In genomic region chr1:56416385-56416972, GRCh38 we compare ENCODE assay signal across 21 cellular contexts.
A peak's percentile ranks its signal among the peaks of the same experiment; 100 is the strongest.
DNase-seq lines count a peak whose midpoint lies in the region; ATAC-seq and TF ChIP-seq lines count a peak whose summit lies in the region.
"Had no signal": no experiment of that assay in that cellular context is flagged by ENCODE, and none has a peak within 500 bp of the region (broad histone marks: within the 10 kb centered on the region; RNA-seq: fewer than 3 reads in every experiment).

No MANE protein-coding gene starts in this region.

- CTCF ChIA-PET in CD8-positive, alpha-beta T cell (lab: Charles Lee), result no interaction called here

- no peaks in the 10 kb centered on the region for H3K9me3 Mint-ChIP-seq in CD8-positive, alpha-beta T cell
- H3K9me3 Mint-ChIP-seq: activated B cell treated with CpG ODN at 0.5 μM for 24 hours; activated T-helper 17 cell treated with anti-CD3 and anti-CD28 coated beads, Interleukin-2, amount 50 U/mL, for 72 hours had no signal

- H3K4me1 Mint-ChIP-seq in CD8-positive, alpha-beta T cell (ENCODE audit: low read depth), result no peaks in the 10 kb centered on the region
- H3K4me1 Mint-ChIP-seq: activated T-helper 17 cell treated with anti-CD3 and anti-CD28 coated beads, Interleukin-2, amount 50 U/mL, for 72 hours; immature natural killer cell had no signal

- no peaks in the 10 kb centered on the region for H3K27me3 ChIP-seq in WERI-Rb-1 (ENCODE audit: insufficient read depth, low read depth, severe bottlenecking)
- no peaks in the 10 kb centered on the region for H3K27me3 ChIP-seq in parathyroid adenoma (ENCODE audit: control insufficient read depth, insufficient read depth, low read length)
- H3K27me3 ChIP-seq in CD8-positive, alpha-beta T cell (ENCODE audit: insufficient read depth, low read length), result no peaks in the 10 kb centered on the region
- H3K27me3 ChIP-seq: adrenal gland, thyroid gland had no signal

- H3K27me3 Mint-ChIP-seq in CD8-positive, alpha-beta T cell (ENCODE audit: low read depth), result no peaks in the 10 kb centered on the region
- H3K27me3 Mint-ChIP-seq: activated B cell treated with CpG ODN at 0.5 μM for 24 hours had no signal

- H3K36me3 ChIP-seq in WERI-Rb-1, result no peaks in the 10 kb centered on the region
- no peaks in the 10 kb centered on the region for H3K36me3 ChIP-seq in parathyroid adenoma (ENCODE audit: control insufficient read depth, insufficient read depth, low read length)
- no peaks in the 10 kb centered on the region for H3K36me3 ChIP-seq in CD8-positive, alpha-beta T cell (ENCODE audit: insufficient read depth, low read length)
- H3K36me3 ChIP-seq: adrenal gland; BLaER1 treated with 17β-estradiol and CSF1 and Interleukin-3, amounts not matched to agents 10 nM and 100 nM; thyroid gland had no signal

- no peaks in the 10 kb centered on the region for H3K79me2 ChIP-seq in parathyroid adenoma

- TF ChIP-seq CTCF in WERI-Rb-1 (IDR thresholded peaks at IDR 0.05; ENCODE audit: low read depth, low read length), result 0 out of 2 replicates have a peak, but pooled peaks have one; percentile 10
- peak; percentile 11 for TF ChIP-seq CTCF in parathyroid adenoma (IDR thresholded peaks at IDR 0.05)
- TF ChIP-seq CTCF in CD8-positive, alpha-beta T cell (IDR thresholded peaks at IDR 0.05), result no peak

- POLR2A ChIA-PET in CD8-positive, alpha-beta T cell (lab: Charles Lee), result no interaction called here

- H3K4me2 ChIP-seq in parathyroid adenoma (ENCODE audit: low read length), result no peak overlapping the region

- peaks cover 4% of the 10 kb centered on the region for H3K4me1 ChIP-seq in parathyroid adenoma
- no peaks in the 10 kb centered on the region for H3K4me1 ChIP-seq in CD8-positive, alpha-beta T cell (ENCODE audit: insufficient read depth, low read length)
- H3K4me1 ChIP-seq: thyroid gland had no signal

- no peak overlapping the region for H3K27ac Mint-ChIP-seq in CD8-positive, alpha-beta T cell
- H3K27ac Mint-ChIP-seq: activated B cell treated with CpG ODN at 0.5 μM for 24 hours; activated T-helper 17 cell treated with anti-CD3 and anti-CD28 coated beads, Interleukin-2, amount 50 U/mL, for 72 hours; immature natural killer cell had no signal

- H2AFZ ChIP-seq in parathyroid adenoma, result no peak overlapping the region

- H3K9ac ChIP-seq in parathyroid adenoma, result no peak overlapping the region
- H3K9ac ChIP-seq: BLaER1 treated with 17β-estradiol and CSF1 and Interleukin-3, amounts not matched to agents 10 nM and 100 nM had no signal

- no peak for ATAC-seq in CD8-positive, alpha-beta T cell
- ATAC-seq: activated T-helper 17 cell treated with anti-CD3 and anti-CD28 coated beads, Interleukin-2, amount 50 U/mL, for 72 hours had no signal

- H3K27ac ChIP-seq in WERI-Rb-1 (no peak overlapping the region), parathyroid adenoma (no peak overlapping the region)
- no peak overlapping the region for H3K27ac ChIP-seq in CD8-positive, alpha-beta T cell (ENCODE audit: low read depth, low read length)
- H3K27ac ChIP-seq: skin epidermis, thyroid gland had no signal

- H3K36me3 Mint-ChIP-seq in CD8-positive, alpha-beta T cell, result no peaks in the 10 kb centered on the region
- H3K36me3 Mint-ChIP-seq: immature natural killer cell had no signal

- H3K4me3 ChIP-seq in WERI-Rb-1 (ENCODE audit: low read depth, low read length), result no peak overlapping the region
- H3K4me3 ChIP-seq in parathyroid adenoma (ENCODE audit: low read depth, low read length), result no peak overlapping the region
- no peak overlapping the region for H3K4me3 ChIP-seq in CD8-positive, alpha-beta T cell (ENCODE audit: low read depth, low read length)
- H3K4me3 ChIP-seq: adrenal gland; BLaER1 treated with 17β-estradiol and CSF1 and Interleukin-3, amounts not matched to agents 10 nM and 100 nM; skin epidermis; thyroid gland had no signal

- H3K4me3 Mint-ChIP-seq in CD8-positive, alpha-beta T cell, result no peak overlapping the region
- H3K4me3 Mint-ChIP-seq: activated B cell treated with CpG ODN at 0.5 μM for 24 hours; activated T-helper 17 cell treated with anti-CD3 and anti-CD28 coated beads, Interleukin-2, amount 50 U/mL, for 72 hours; immature natural killer cell had no signal

- H3K9me3 ChIP-seq in WERI-Rb-1 (ENCODE audit: severe bottlenecking) (no peaks in the 10 kb centered on the region), parathyroid adenoma (ENCODE audit: control insufficient read depth, low read length) (no peaks in the 10 kb centered on the region)
- H3K9me3 ChIP-seq in CD8-positive, alpha-beta T cell (ENCODE audit: low read length), result no peaks in the 10 kb centered on the region
- H3K9me3 ChIP-seq: adrenal gland; BLaER1 treated with 17β-estradiol and CSF1 and Interleukin-3, amounts not matched to agents 10 nM and 100 nM; thyroid gland had no signal

- DNase-seq in HCEC 1CT (peak; percentile 18), WERI-Rb-1 (no peak), glomerular visceral epithelial cell (ENCODE audit: extremely low spot score) (peak; percentile 6), posterior cingulate gyrus (no peak), COLO668 (lab: John Stamatoyannopoulos, UW; ENCODE audit: unreplicated experiment) (no peak)
- no peak for DNase-seq in CD8-positive, alpha-beta T cell
- DNase-seq: activated B cell treated with CpG ODN at 0.5 μM for 24 hours; activated CD8-positive, alpha-beta memory T cell treated with anti-CD3 and anti-CD28 coated beads for 24 hours; adrenal gland; DND-41; immature natural killer cell; Kasumi-1; NCI-H1694; NCI-H345; Right ventricle myocardium superior; T-helper 1 cell; thyroid gland had no signal

- intact Hi-C loops in CD8-positive, alpha-beta T cell (cut with DNase I, micrococcal nuclease), result no loop called here
- intact Hi-C loops in posterior cingulate gyrus (cut with DNase I), result no loop called here

Comparison
In these comparisons a context has a peak if more than half of its experiments do, and no peak if none do; other contexts are left out.
1. DNase-seq: peak in HCEC 1CT (single experiment) and glomerular visceral epithelial cell (single experiment); none in WERI-Rb-1 (single experiment), CD8-positive, alpha-beta T cell (0 of 7), posterior cingulate gyrus (0 of 10) and COLO668 (single experiment).